In the genomic region with DNA sequence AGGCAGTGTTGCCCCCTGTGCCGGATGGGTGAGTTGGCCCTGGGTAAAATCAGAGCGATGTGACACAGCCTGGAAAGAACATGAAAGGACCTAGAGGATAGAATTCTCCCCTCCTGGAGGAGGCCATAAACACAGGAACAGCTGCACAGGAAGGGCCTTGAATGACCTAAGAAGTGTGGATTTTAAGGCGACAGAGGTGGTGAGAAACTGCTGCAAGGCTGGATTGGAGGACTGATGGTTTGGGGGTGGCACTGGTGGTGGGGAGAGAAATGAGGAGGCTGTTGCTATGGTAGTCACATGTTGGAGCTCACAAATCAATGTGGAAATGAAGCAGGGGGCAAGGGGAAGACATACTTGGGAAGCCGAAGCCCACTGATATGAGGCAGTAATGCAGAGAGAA, we compare ENCODE assay signal across 8 cellular contexts. TPM values are rescaled to one million over a fixed set of nuclear protein-coding genes. Genes with fewer than 3 reads are reported as not detected.
DNase-seq lines count a peak whose midpoint lies in the region; ATAC-seq and TF ChIP-seq lines count a peak whose summit lies in the region.

No MANE protein-coding gene starts in this region.

- ATAC-seq in GM23338 (no peak), right cardiac atrium (no peak)

- peaks cover 3% of the 10 kb centered on the region for H3K9me3 Mint-ChIP-seq in GM23338

- H4K20me1 ChIP-seq in GM23338 (replicated peaks; ENCODE audit: insufficient read depth) (no peaks in the 10 kb centered on the region), smooth muscle cell (ENCODE audit: low read depth) (no peaks in the 10 kb centered on the region)

- H3K4me2 ChIP-seq in GM23338 (peak overlapping the region; percentile 98), smooth muscle cell (peak overlapping the region; percentile 85)

- H3K79me2 ChIP-seq in GM23338 (replicated peaks; ENCODE audit: insufficient read depth): no peaks in the 10 kb centered on the region
- H3K79me2 ChIP-seq in smooth muscle cell (ENCODE audit: low read depth): no peaks in the 10 kb centered on the region

- H3K36me3 Mint-ChIP-seq in GM23338 (ENCODE audit: low read depth): no peaks in the 10 kb centered on the region; the same call in 2 of the 3 replicates

- TF ChIP-seq CTCF in GM23338 (conservative IDR thresholded peaks at IDR 0.05; ENCODE audit: low read depth in 2 of 2): no peak
- no peak for TF ChIP-seq CTCF in WI38 (IDR thresholded peaks at IDR 0.05; ENCODE audit: low read depth, low read length)
- no peak for TF ChIP-seq CTCF in smooth muscle cell (IDR thresholded peaks at IDR 0.05; ENCODE audit: borderline replicate concordance, insufficient read depth, poor library complexity, severe bottlenecking)

- 57% methylated on average over 4 of the region's 4 CpGs for WGBS in right cardiac atrium
- 49% methylated on average over 4 of the region's 4 CpGs for WGBS in smooth muscle cell (ENCODE audit: low lambda C conversion rate)

- H3K9me2 ChIP-seq in GM23338 (ENCODE audit: insufficient read depth): peaks cover 4% of the 10 kb centered on the region; the same call in 1 of the 2 replicates

- H3K27ac ChIP-seq in GM23338 (ENCODE audit: low read depth) (peak overlapping the region; percentile 96), right cardiac atrium (ENCODE audit: low read length) (peak overlapping the region; percentile 87), smooth muscle cell (ENCODE audit: low read depth) (peak overlapping the region; percentile 95)

- H3K4me1 ChIP-seq in GM23338 (ENCODE audit: insufficient read depth) (peaks cover 44% of the 10 kb centered on the region), right cardiac atrium (ENCODE audit: control insufficient read depth, insufficient read depth, low read length) (peaks cover 10% of the 10 kb centered on the region), smooth muscle cell (ENCODE audit: low read depth) (peaks cover 17% of the 10 kb centered on the region)

- H3F3A ChIP-seq in GM23338 (replicated peaks; ENCODE audit: low read depth) (peaks cover 9% of the 10 kb centered on the region), smooth muscle cell (ENCODE audit: low read depth) (peaks cover 37% of the 10 kb centered on the region)

- H3K27me3 ChIP-seq in GM23338 (ENCODE audit: insufficient read depth): peaks cover 17% of the 10 kb centered on the region
- no peaks in the 10 kb centered on the region for H3K27me3 ChIP-seq in right cardiac atrium (ENCODE audit: control insufficient read depth, insufficient read depth)
- H3K27me3 ChIP-seq in smooth muscle cell (ENCODE audit: low read depth): no peaks in the 10 kb centered on the region

- peak overlapping the region; percentile 69 for H3K9ac ChIP-seq in smooth muscle cell (ENCODE audit: low read depth)

- H3K4me3 ChIP-seq in GM23338 (peak overlapping the region; percentile 69), WI38 (ENCODE audit: low read depth, low read length) (peak overlapping the region; percentile 53), right cardiac atrium (ENCODE audit: low read length) (no peak overlapping the region), smooth muscle cell (peak overlapping the region; percentile 50)

- H3K27ac Mint-ChIP-seq in GM23338: peak overlapping the region; percentile 34; the same call in 1 of the 2 replicates

- H3K9me3 ChIP-seq in right cardiac atrium (ENCODE audit: control insufficient read depth, low read length): no peaks in the 10 kb centered on the region
- H3K9me3 ChIP-seq in smooth muscle cell (replicated peaks; ENCODE audit: low read depth): no peaks in the 10 kb centered on the region

- peaks cover 40% of the 10 kb centered on the region for H3K4me1 Mint-ChIP-seq in GM23338

- no peaks in the 10 kb centered on the region for H3K36me3 ChIP-seq in GM23338 (ENCODE audit: insufficient read depth)
- H3K36me3 ChIP-seq in smooth muscle cell (ENCODE audit: low read depth): no peaks in the 10 kb centered on the region

- no peak overlapping the region for H2AFZ ChIP-seq in GM23338
- no peak overlapping the region for H2AFZ ChIP-seq in smooth muscle cell (ENCODE audit: low read depth)

- intact Hi-C loops in right cardiac atrium (cut with DNase I): no loop called here

- H3K4me3 Mint-ChIP-seq in GM23338: peak overlapping the region; percentile 81

- H3K27me3 Mint-ChIP-seq in GM23338 (ENCODE audit: insufficient read depth, low read depth, poor library complexity): peaks cover 23% of the 10 kb centered on the region

- DNase-seq in GM23338 (ENCODE audit: low spot score): no peak
- DNase-seq in right cardiac atrium: no peak
- DNase-seq in smooth muscle cell (lab: John Stamatoyannopoulos, UW; ENCODE audit: unreplicated experiment): no peak
- DNase-seq in epidermal melanocyte (ENCODE audit: insufficient read length, low spot score): no peak
- DNase-seq in effector CD4-positive, alpha-beta T cell: no peak
- DNase-seq in NCI-H526 (lab: John Stamatoyannopoulos, UW): no peak
- no peak for DNase-seq in NCI-H146 treated with DMSO at 0.1 percent for 48 hours (lab: John Stamatoyannopoulos, UW; ENCODE audit: unreplicated experiment)

TF ChIP-seq in GM23338, 12 proteins besides CTCF, POLR2A, EP300 and RAD21 (continues in another document):
- TF ChIP-seq ZNF114 (CRISPR knock-in tag; IDR thresholded peaks at IDR 0.05): no peak
- TF ChIP-seq JUNB (IDR thresholded peaks at IDR 0.05; ENCODE audit: unreplicated experiment): no peak
- TF ChIP-seq STAT1 (IDR thresholded peaks at IDR 0.05; ENCODE audit: unreplicated experiment): no peak
- TF ChIP-seq EZH2 (IDR thresholded peaks at IDR 0.05; ENCODE audit: low read depth, unreplicated experiment): no peak
- TF ChIP-seq, protein P1, sequence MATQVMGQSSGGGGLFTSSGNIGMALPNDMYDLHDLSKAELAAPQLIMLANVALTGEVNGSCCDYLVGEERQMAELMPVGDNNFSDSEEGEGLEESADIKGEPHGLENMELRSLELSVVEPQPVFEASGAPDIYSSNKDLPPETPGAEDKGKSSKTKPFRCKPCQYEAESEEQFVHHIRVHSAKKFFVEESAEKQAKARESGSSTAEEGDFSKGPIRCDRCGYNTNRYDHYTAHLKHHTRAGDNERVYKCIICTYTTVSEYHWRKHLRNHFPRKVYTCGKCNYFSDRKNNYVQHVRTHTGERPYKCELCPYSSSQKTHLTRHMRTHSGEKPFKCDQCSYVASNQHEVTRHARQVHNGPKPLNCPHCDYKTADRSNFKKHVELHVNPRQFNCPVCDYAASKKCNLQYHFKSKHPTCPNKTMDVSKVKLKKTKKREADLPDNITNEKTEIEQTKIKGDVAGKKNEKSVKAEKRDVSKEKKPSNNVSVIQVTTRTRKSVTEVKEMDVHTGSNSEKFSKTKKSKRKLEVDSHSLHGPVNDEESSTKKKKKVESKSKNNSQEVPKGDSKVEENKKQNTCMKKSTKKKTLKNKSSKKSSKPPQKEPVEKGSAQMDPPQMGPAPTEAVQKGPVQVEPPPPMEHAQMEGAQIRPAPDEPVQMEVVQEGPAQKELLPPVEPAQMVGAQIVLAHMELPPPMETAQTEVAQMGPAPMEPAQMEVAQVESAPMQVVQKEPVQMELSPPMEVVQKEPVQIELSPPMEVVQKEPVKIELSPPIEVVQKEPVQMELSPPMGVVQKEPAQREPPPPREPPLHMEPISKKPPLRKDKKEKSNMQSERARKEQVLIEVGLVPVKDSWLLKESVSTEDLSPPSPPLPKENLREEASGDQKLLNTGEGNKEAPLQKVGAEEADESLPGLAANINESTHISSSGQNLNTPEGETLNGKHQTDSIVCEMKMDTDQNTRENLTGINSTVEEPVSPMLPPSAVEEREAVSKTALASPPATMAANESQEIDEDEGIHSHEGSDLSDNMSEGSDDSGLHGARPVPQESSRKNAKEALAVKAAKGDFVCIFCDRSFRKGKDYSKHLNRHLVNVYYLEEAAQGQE (IDR thresholded peaks at IDR 0.05; ENCODE audit: unreplicated experiment): no peak

RNA-seq across cellular contexts. Expression of a gene that starts 13.8 kb away (rescaled TPM):
- not detected in 2 replicates for total RNA-seq in GM23338 (2014; rRNA removed; shearing (Covaris generic))
- 0.03 TPM in 1 of 2 replicates, not detected in the other for polyA plus RNA-seq in GM23338 (2016; fragmentation: Nextera tagmentation; extraction: Ambion mirVana)
- 100 to 1,000 TPM; 152 to 278 (median 176) TPM for total RNA-seq in right cardiac atrium
- 453 TPM for polyA plus RNA-seq in right cardiac atrium
- total RNA-seq in smooth muscle cell: 0.13 and 0.31 TPM in 2 replicates
- polyA plus RNA-seq in smooth muscle cell: 0.60 and 0.75 TPM in 2 replicates

RNA-seq across cellular contexts. Expression of a gene that starts 25.2 kb away (rescaled TPM):
- total RNA-seq in GM23338 (2014; rRNA removed; shearing (Covaris generic)): 8.3 and 10.0 TPM in 2 replicates
- polyA plus RNA-seq in GM23338 (2016; fragmentation: Nextera tagmentation; extraction: Ambion mirVana) (4.7 and 4.9 TPM in 2 replicates), right cardiac atrium (30.5 TPM), smooth muscle cell (198 and 252 TPM in 2 replicates)
- total RNA-seq in right cardiac atrium (10 to 100 TPM; 10.9 to 33.2 (median 15.7) TPM), smooth muscle cell (124 and 159 TPM in 2 replicates)

Comparison
In these comparisons a context has a peak if more than half of its experiments do, and no peak if none do; other contexts are left out.
1. RNA of a gene that starts 13.8 kb away (total RNA-seq): 152 to 278 TPM in right cardiac atrium; 0.13 to 0.31 TPM in smooth muscle cell and not detected in GM23338; every median in the first group is over 100 times any median in the second.
2. Peak in every context shown above with its lines, with median percentiles within 50 percentile points of each other: H3K27ac ChIP-seq.